Comparison of ENCODE assay signal across 20 cellular contexts in genomic region chr18:23930002-23930401, GRCh38.
"Had no signal": no experiment of that assay in that cellular context is flagged by ENCODE, and none has a peak within 500 bp of the region (broad histone marks: within the 10 kb centered on the region; RNA-seq: fewer than 3 reads in every experiment).

No MANE protein-coding gene starts in this region.

- H3K9me3 ChIP-seq: esophagus squamous epithelium, heart right ventricle, left ventricle myocardium inferior, ovary, psoas muscle, suprapubic skin, transverse colon, uterus had no signal

- H3K27ac ChIP-seq: esophagus squamous epithelium, heart right ventricle, left ventricle myocardium inferior, ovary, psoas muscle, suprapubic skin, uterus had no signal

- H3K27me3 Mint-ChIP-seq: activated B cell treated with CpG ODN at 0.5 μM for 24 hours; dendritic cell treated with granulocyte-macrophage colony-stimulating factor and Interleukin-4, amounts not matched to agents 40 ng/mL and 50 ng/mL, for 4 days; stimulated activated naive CD8-positive, alpha-beta T cell treated with anti-CD3 and anti-CD28 coated beads, Interleukin-15, amount 100 ng/mL, for 72 hours had no signal

- H3K9me3 Mint-ChIP-seq: activated B cell treated with CpG ODN at 0.5 μM for 24 hours; activated T-helper 2 cell treated with anti-CD3 and anti-CD28 coated beads, Interferon-gamma antibody, Interleukin-2, Interleukin-4, amounts not matched to agents 10 μg/mL and 5 μg/mL and 100 μg/mL, durations not matched to agents 14 hours and 24 hours and 36 hours; dendritic cell treated with granulocyte-macrophage colony-stimulating factor and Interleukin-4, amounts not matched to agents 40 ng/mL and 50 ng/mL, for 4 days; stimulated activated naive CD8-positive, alpha-beta T cell treated with anti-CD3 and anti-CD28 coated beads, Interleukin-15, amount 100 ng/mL, for 72 hours had no signal

- ATAC-seq: heart right ventricle, psoas muscle, right cardiac atrium had no signal

- H3K4me3 ChIP-seq: esophagus squamous epithelium, heart right ventricle, left ventricle myocardium inferior, ovary, psoas muscle, suprapubic skin, transverse colon, uterus had no signal

- H3K36me3 ChIP-seq: ovary, transverse colon, uterus had no signal

- H3K4me3 Mint-ChIP-seq: activated B cell treated with CpG ODN at 0.5 μM for 24 hours; dendritic cell treated with granulocyte-macrophage colony-stimulating factor and Interleukin-4, amounts not matched to agents 40 ng/mL and 50 ng/mL, for 4 days had no signal

- FAIRE-seq: small intestine had no signal

- H3K27ac Mint-ChIP-seq: activated B cell treated with CpG ODN at 0.5 μM for 24 hours; dendritic cell treated with granulocyte-macrophage colony-stimulating factor and Interleukin-4, amounts not matched to agents 40 ng/mL and 50 ng/mL, for 4 days had no signal

- H3K4me1 ChIP-seq: esophagus squamous epithelium, heart right ventricle, left ventricle myocardium inferior, psoas muscle, suprapubic skin, uterus had no signal

- DNase-seq: activated B cell treated with CpG ODN at 0.5 μM for 24 hours; activated CD4-positive, alpha-beta T cell treated with anti-CD3 and anti-CD28 coated beads, Interleukin-2, amount 50 U/mL, for 1 hour; activated naive CD4-positive, alpha-beta T cell treated with Interleukin-2 at 50 U/mL for 16 hours; activated T-cell treated with anti-CD3 and anti-CD28 coated beads, Interleukin-2, amount 50 U/mL, for 1 hour; effector CD8-positive, alpha-beta T cell; esophagus squamous epithelium; heart right ventricle; left ventricle myocardium inferior; ovary; psoas muscle; right cardiac atrium; stimulated activated CD4-positive, alpha-beta T cell treated with anti-CD3 and anti-CD28 coated beads, Interleukin-2, amount 100 ng/mL, for 48 hours; T-helper 9 cell; transverse colon; uterus had no signal

- H3K27me3 ChIP-seq: esophagus squamous epithelium, heart right ventricle, ovary, suprapubic skin, transverse colon, uterus had no signal
